ENCODE assay signal across 15 cellular contexts in genomic region chr17:45086346-45086745, GRCh38.
"Had no signal": no experiment of that assay in that cellular context is flagged by ENCODE, and none has a peak within 500 bp of the region (broad histone marks: within the 10 kb centered on the region; RNA-seq: fewer than 3 reads in every experiment).

No MANE protein-coding gene starts in this region.

- H3K4me3 ChIP-seq: SK-N-MC had no signal

- ATAC-seq: activated CD4-positive, alpha-beta T cell treated with anti-CD3 and anti-CD28 coated beads for 36 hours; activated T-cell treated with anti-CD3 and anti-CD28 coated beads, Interleukin-2, amount 50 U/mL, for 72 hours; effector memory CD8-positive, alpha-beta T cell; natural killer cell treated with Interleukin-12 subunit alpha and Interleukin-12 subunit beta and Interleukin-15 and Interleukin-18, amount 100 ng/mL, for 72 hours; stimulated activated naive CD8-positive, alpha-beta T cell treated with anti-CD3 and anti-CD28 coated beads, Interleukin-15, amount 100 ng/mL, for 72 hours; T-cell had no signal

- H3K27ac ChIP-seq: epithelial cell of prostate, SK-N-MC, VCaP had no signal

- DNase-seq: activated CD4-positive, alpha-beta memory T cell treated with anti-CD3 and anti-CD28 coated beads, Interleukin-2, amount 10 ng/mL, durations not matched to agents 7 days and 5 days; activated CD4-positive, alpha-beta T cell treated with anti-CD3 and anti-CD28 coated beads for 36 hours; activated naive CD8-positive, alpha-beta T cell treated with anti-CD3 and anti-CD28 coated beads, Interleukin-2, amount 10 ng/mL, durations not matched to agents 7 days and 5 days; activated T-cell treated with anti-CD3 and anti-CD28 coated beads, Interleukin-2, amount 50 U/mL, for 72 hours; effector memory CD8-positive, alpha-beta T cell; mammary epithelial cell; occipital lobe; stimulated activated CD4-positive, alpha-beta T cell treated with anti-CD3 and anti-CD28 coated beads, Interleukin-15, amount 100 ng/mL, for 24 hours; stimulated activated CD4-positive, alpha-beta T cell treated with anti-CD3 and anti-CD28 coated beads, Interleukin-4, amount 100 ng/mL, for 4 hours; stimulated activated naive CD8-positive, alpha-beta T cell treated with anti-CD3 and anti-CD28 coated beads, Interleukin-15, amount 100 ng/mL, for 72 hours; T-cell had no signal
